In genomic region chr2:28624798-28625701, GRCh38 we compare ENCODE assay signal across 8 cellular contexts.
DNase-seq lines count a peak whose midpoint lies in the region; TF ChIP-seq lines count a peak whose summit lies in the region.

No MANE protein-coding gene starts in this region.

- no peaks in the 10 kb centered on the region for H3K36me3 ChIP-seq in esophagus (ENCODE audit: control insufficient read depth in 2 of 2, insufficient read depth in 2 of 2, low read length in 1 of 2)
- H3K36me3 ChIP-seq in testis (ENCODE audit: low read depth, missing control alignments), result no peaks in the 10 kb centered on the region

- in situ Hi-C loops in G401 (cut with HindIII; ENCODE audit: low sequenced_read_pairs) (no loop called here), ACHN (cut with HindIII; ENCODE audit: low pct_ligation_motif_present, low pct_unique_long_range_greater_than_20kb, low sequenced_read_pairs) (no loop called here)

- H3K9me3 Mint-ChIP-seq in activated CD4-positive, alpha-beta memory T cell treated with anti-CD3 and anti-CD28 coated beads, Interleukin-2, amount 10 ng/mL, durations not matched to agents 7 days and 5 days, result peaks cover 5% of the 10 kb centered on the region
- H3K9me3 Mint-ChIP-seq in nephron progenitor cell, result no peaks in the 10 kb centered on the region

- TF ChIP-seq CTCF in HL-60 (IDR thresholded peaks at IDR 0.05; ENCODE audit: insufficient read depth, low read length), result no peak
- TF ChIP-seq CTCF in nephron progenitor cell (IDR thresholded peaks at IDR 0.05), result no peak
- TF ChIP-seq CTCF in testis (IDR thresholded peaks at IDR 0.05), result no peak

- H3K4me3 Mint-ChIP-seq in activated CD4-positive, alpha-beta memory T cell treated with anti-CD3 and anti-CD28 coated beads, Interleukin-2, amount 10 ng/mL, durations not matched to agents 7 days and 5 days, result peak overlapping the region; percentile 42
- H3K4me3 Mint-ChIP-seq in nephron progenitor cell, result no peak overlapping the region

- WGBS in esophagus, 2 donors, result 54 to 57% methylated on average over 19 of the region's 19 CpGs
- WGBS in testis, 2 donors, result 43 to 57% methylated on average over 19 of the region's 19 CpGs

- peak overlapping the region; percentile 92 for H3K27ac Mint-ChIP-seq in activated CD4-positive, alpha-beta memory T cell treated with anti-CD3 and anti-CD28 coated beads, Interleukin-2, amount 10 ng/mL, durations not matched to agents 7 days and 5 days
- H3K27ac Mint-ChIP-seq in nephron progenitor cell, result peak overlapping the region; percentile 95

- H3K36me3 Mint-ChIP-seq in activated CD4-positive, alpha-beta memory T cell treated with anti-CD3 and anti-CD28 coated beads, Interleukin-2, amount 10 ng/mL, durations not matched to agents 7 days and 5 days (ENCODE audit: low read depth), result peaks cover 12% of the 10 kb centered on the region
- H3K36me3 Mint-ChIP-seq in nephron progenitor cell (ENCODE audit: low read depth), result no peaks in the 10 kb centered on the region

- no peak for TF ChIP-seq POLR2A in testis (IDR thresholded peaks at IDR 0.05)

- DNase-seq in G401 (ENCODE audit: low spot score) (peak; percentile 7), HL-60 (ENCODE audit: low read depth in 1 of 2, low spot score in 1 of 2) (peak in 1 of 2 experiments; percentile 74), nephron progenitor cell (no peak), testis (peak; percentile 73), NCI-H1436 (lab: John Stamatoyannopoulos, UW) (no peak), ACHN (no peak)
- peak; percentile 70 for DNase-seq in activated CD4-positive, alpha-beta memory T cell treated with anti-CD3 and anti-CD28 coated beads, Interleukin-2, amount 10 ng/mL, durations not matched to agents 7 days and 5 days

- H3K4me1 ChIP-seq in esophagus (ENCODE audit: control insufficient read depth in 2 of 2, insufficient read depth in 2 of 2, low read length in 1 of 2) (peaks cover 14 to 20% of the 10 kb centered on the region in 2 donors), testis (peaks cover 59% of the 10 kb centered on the region)

- H3K27me3 Mint-ChIP-seq in activated CD4-positive, alpha-beta memory T cell treated with anti-CD3 and anti-CD28 coated beads, Interleukin-2, amount 10 ng/mL, durations not matched to agents 7 days and 5 days, result no peaks in the 10 kb centered on the region
- H3K27me3 Mint-ChIP-seq in nephron progenitor cell (ENCODE audit: low read depth, poor library complexity), result peaks cover 3% of the 10 kb centered on the region

- H3K4me3 ChIP-seq in HL-60 (replicated peaks; ENCODE audit: insufficient read depth, low read length) (no peak overlapping the region), esophagus (ENCODE audit: low read depth in 1 of 2, low read length in 2 of 2) (no peak overlapping the region), testis (no peak overlapping the region)

- H3K9me3 ChIP-seq in esophagus (ENCODE audit: control insufficient read depth in 2 of 2, insufficient read depth in 1 of 2, low read depth in 1 of 2, low read length in 1 of 2) (no peaks in the 10 kb centered on the region), testis (no peaks in the 10 kb centered on the region)

- peaks cover 78% of the 10 kb centered on the region for H3K4me1 Mint-ChIP-seq in activated CD4-positive, alpha-beta memory T cell treated with anti-CD3 and anti-CD28 coated beads, Interleukin-2, amount 10 ng/mL, durations not matched to agents 7 days and 5 days
- peaks cover 74% of the 10 kb centered on the region for H3K4me1 Mint-ChIP-seq in nephron progenitor cell

- H3K27ac ChIP-seq in HL-60 (replicated peaks) (peak overlapping the region; percentile 65), esophagus (ENCODE audit: low read depth in 2 of 2, low read length in 1 of 2) (peak overlapping the region; percentile 90 to 92), testis (peak overlapping the region; percentile 92 to 94)

- intact Hi-C loops in testis (cut with DNase I; ENCODE audit: low total_unique reads), result loop anchor here (10.0 kb wide), 1 partner anchor 130 kb away; the partner anchor contains the start of gene PPP1CB

- no peaks in the 10 kb centered on the region for H3K27me3 ChIP-seq in HL-60 (ENCODE audit: insufficient read depth, poor library complexity, severe bottlenecking)
- no peaks in the 10 kb centered on the region for H3K27me3 ChIP-seq in esophagus (ENCODE audit: control insufficient read depth in 1 of 2, insufficient read depth in 2 of 2, low read length in 2 of 2)
- H3K27me3 ChIP-seq in testis, result no peaks in the 10 kb centered on the region

- CTCF ChIA-PET in activated CD4-positive, alpha-beta memory T cell treated with anti-CD3 and anti-CD28 coated beads, Interleukin-2, amount 10 ng/mL, durations not matched to agents 7 days and 5 days (lab: Charles Lee), result interaction anchor here (1.0 to 2.8 kb wide), 6 partner anchors 9 to 79 kb away, joined by 3 to 25 read pairs (median 4); no protein-coding TSS in a partner anchor

- POLR2A ChIA-PET in activated CD4-positive, alpha-beta memory T cell treated with anti-CD3 and anti-CD28 coated beads, Interleukin-2, amount 10 ng/mL, durations not matched to agents 7 days and 5 days (lab: Charles Lee), result interaction anchor here (0.7 to 5.5 kb wide), 9 partner anchors 11 to 126 kb away, joined by 3 to 54 read pairs (median 3); partner anchors contain the start of gene PPP1CB

Comparison
In these comparisons a context has a peak if more than half of its experiments do, and no peak if none do; other contexts are left out.
1. DNase-seq: peak in G401 (single experiment), activated CD4-positive, alpha-beta memory T cell treated with anti-CD3 and anti-CD28 coated beads, Interleukin-2, amount 10 ng/mL, durations not matched to agents 7 days and 5 days (single experiment) and testis (single experiment); none in nephron progenitor cell (single experiment), NCI-H1436 (single experiment) and ACHN (single experiment).
2. Peak in every context shown above with its lines, with median percentiles within 50 percentile points of each other: H3K27ac ChIP-seq.